Comparison of ENCODE assay signal across 1 cellular context in genomic region chrX:154459843-154460242, GRCh38.
TF ChIP-seq lines count a peak whose summit lies in the region.

No MANE protein-coding gene starts in this region.

TF ChIP-seq in endothelial cell of umbilical vein, 7 proteins besides CTCF, POLR2A, EP300 and RAD21:
- no peak for TF ChIP-seq MAX (IDR thresholded peaks at IDR 0.05; ENCODE audit: insufficient read depth, insufficient read length)
- TF ChIP-seq JUN (IDR thresholded peaks at IDR 0.05; ENCODE audit: borderline replicate concordance, insufficient read depth, insufficient read length, low read depth): no peak
- TF ChIP-seq GATA2 (IDR thresholded peaks at IDR 0.05; ENCODE audit: insufficient read depth, insufficient read length, low read depth, low read length): no peak
